ENCODE assay signal across 32 cellular contexts in the genomic region with DNA sequence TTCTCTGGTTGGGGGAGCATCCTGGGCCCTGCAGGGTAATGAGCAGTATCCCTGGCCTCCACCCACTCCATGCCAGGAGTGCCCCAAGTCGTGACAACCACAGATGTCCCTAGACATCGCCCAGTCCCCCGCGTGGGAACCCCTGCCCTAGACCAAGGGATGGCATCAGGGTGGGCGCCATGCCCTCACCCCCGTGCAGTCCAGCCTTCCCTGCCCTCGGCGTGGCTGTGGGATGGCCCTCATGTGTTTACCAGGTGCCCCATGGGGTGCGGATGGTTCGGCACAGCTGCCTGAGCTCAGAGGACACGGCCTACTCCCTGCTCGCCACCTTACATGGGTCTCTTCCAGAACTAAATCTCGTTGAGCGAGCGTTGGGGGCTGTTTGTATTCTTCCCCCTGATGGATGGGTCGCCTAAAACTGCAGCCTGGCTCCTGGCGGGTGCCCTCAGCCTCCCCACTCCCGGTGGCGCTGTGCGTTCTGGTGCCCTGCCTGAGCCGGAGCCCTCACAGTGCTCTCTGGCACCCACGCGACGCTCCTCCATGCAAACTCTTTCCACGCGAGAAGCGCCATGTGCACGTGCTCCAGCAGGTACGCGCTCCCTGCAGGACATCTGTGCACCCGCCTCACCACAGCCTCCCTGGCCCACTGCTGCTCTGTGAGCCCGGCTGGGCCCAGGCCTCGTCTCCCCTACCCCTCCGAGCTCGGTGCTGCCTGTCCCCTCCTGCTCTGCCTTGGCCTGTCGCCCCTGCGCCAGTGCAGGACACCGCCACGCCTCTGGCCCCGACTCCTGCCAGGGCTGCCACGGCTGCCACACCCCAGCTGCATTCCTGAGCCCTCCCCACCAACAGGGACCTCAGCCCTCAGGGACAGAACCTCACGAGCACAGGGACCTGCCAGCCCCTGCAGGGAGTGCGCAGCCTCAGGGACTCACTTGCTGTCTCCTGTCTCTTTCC.
A peak's percentile ranks its signal among the peaks of the same experiment; 100 is the strongest.
DNase-seq lines count a peak whose midpoint lies in the region; ATAC-seq, FAIRE-seq and TF ChIP-seq lines count a peak whose summit lies in the region.
"Had no signal": no experiment of that assay in that cellular context is flagged by ENCODE, and none has a peak within 500 bp of the region (broad histone marks: within the 10 kb centered on the region; RNA-seq: fewer than 3 reads in every experiment).

No MANE protein-coding gene starts in this region.

- peak; percentile 4 to 52 for ATAC-seq in right cardiac atrium
- ATAC-seq in pancreas: peak; percentile 4 to 57 (median 42)
- no peak for ATAC-seq in HG02623 (IDR thresholded peaks at IDR 0.05; ENCODE audit: unreplicated experiment)
- ATAC-seq: activated CD8-positive, alpha-beta T cell treated with anti-CD3 and anti-CD28 coated beads, Interleukin-2, amount 10 ng/mL, durations not matched to agents 7 days and 5 days; gastroesophageal sphincter; T-helper 17 cell had no signal

- H3K9me3 ChIP-seq in HUES6 (ENCODE audit: control insufficient read depth, insufficient read depth, low read depth, low read length): peaks cover 5% of the 10 kb centered on the region; the same call in 1 of the 2 replicates
- peaks cover 0 to 2% of the 10 kb centered on the region in 2 experiments; a peak in 1 of 4 replicates for H3K9me3 ChIP-seq in H1 (ENCODE audit: insufficient read depth in 2 of 2, low read depth in 1 of 2, low read length in 1 of 2)
- no peaks in the 10 kb centered on the region for H3K9me3 ChIP-seq in right cardiac atrium (ENCODE audit: control insufficient read depth, low read length)
- H3K9me3 ChIP-seq in pancreas: no peaks in the 10 kb centered on the region
- H3K9me3 ChIP-seq: gastroesophageal sphincter, MG63, neutrophil, prostate gland, SK-N-SH, thoracic aorta, uterus had no signal

- H3K4me1 ChIP-seq in HUES6 (ENCODE audit: control insufficient read depth, insufficient read depth, low read length): peaks cover 41% of the 10 kb centered on the region
- H3K4me1 ChIP-seq in H1 (replicated peaks in 1 of 4; ENCODE audit: control insufficient read depth in 3 of 4, insufficient read depth in 4 of 4, low read length in 3 of 4): peaks cover 0 to 39% (median 26%) of the 10 kb centered on the region in 4 experiments; a peak in 6 of 7 replicates
- H3K4me1 ChIP-seq in right cardiac atrium (ENCODE audit: control insufficient read depth, insufficient read depth, low read length): no peaks in the 10 kb centered on the region
- H3K4me1 ChIP-seq in pancreas: peaks cover 22 to 28% (median 22%) of the 10 kb centered on the region in 3 donors
- H3K4me1 ChIP-seq: Caco-2, gastroesophageal sphincter, prostate gland, uterus had no signal

- FAIRE-seq in H1 (lab: Jason Lieb, UNC) (no peak), pancreas (lab: Jason Lieb, UNC) (no peak)
- FAIRE-seq: keratinocyte had no signal

- H2AK5ac ChIP-seq in H1 (ENCODE audit: low read depth, low read length): peak overlapping the region; percentile 86; the same call in 1 of the 2 replicates

- no peak overlapping the region; the same call in 1 of the 2 replicates for H3K18ac ChIP-seq in H1 (ENCODE audit: extremely low read depth, low read length)

- H3K4ac ChIP-seq in H1 (replicated peaks; ENCODE audit: insufficient read length, low read depth, low read length): peak overlapping the region; percentile 79

- no peak for TF ChIP-seq POLR2A in H1 (IDR thresholded peaks at IDR 0.05; ENCODE audit: control extremely low read depth in 1 of 2, low read depth in 2 of 2, low read length in 2 of 2)

- in situ Hi-C loops in GM13977 (cut with MboI; ENCODE audit: low pct_unique_long_range_greater_than_20kb, low sequenced_read_pairs, unreplicated experiment): no loop called here

- H2BK120ac ChIP-seq in H1 (replicated peaks; ENCODE audit: low read depth, low read length): peak overlapping the region; percentile 63

- H2AFZ ChIP-seq in H1 (ENCODE audit: low read length): no peak overlapping the region

- peak overlapping the region; percentile 75 for H4K91ac ChIP-seq in H1 (replicated peaks; ENCODE audit: insufficient read length, low read length)

- no peaks in the 10 kb centered on the region for H3K27me3 ChIP-seq in HUES6 (ENCODE audit: control insufficient read depth, insufficient read depth, low read length)
- H3K27me3 ChIP-seq in H1 (replicated peaks in 1 of 4; ENCODE audit: control insufficient read depth in 3 of 4, extremely low read depth in 1 of 4, insufficient read depth in 3 of 4, low read length in 3 of 4): no peaks in the 10 kb centered on the region
- no peaks in the 10 kb centered on the region for H3K27me3 ChIP-seq in right cardiac atrium (ENCODE audit: control insufficient read depth, insufficient read depth)
- H3K27me3 ChIP-seq in pancreas: no peaks in the 10 kb centered on the region
- H3K27me3 ChIP-seq: gastroesophageal sphincter, MG63, neutrophil, uterus had no signal

- TF ChIP-seq CTCF in H1 (IDR thresholded peaks at IDR 0.05; ENCODE audit: control extremely low read depth in 1 of 3, insufficient read depth in 1 of 3, low read depth in 1 of 3, low read length in 3 of 3) (no peak), pancreas (IDR thresholded peaks at IDR 0.05) (no peak), GM10266 (IDR thresholded peaks at IDR 0.05; ENCODE audit: control insufficient read depth, insufficient read depth, low read depth, missing control alignments) (no peak), GM13977 (IDR thresholded peaks at IDR 0.05; ENCODE audit: extremely low read depth, insufficient read depth, missing control alignments) (no peak)

- POLR2A ChIA-PET in H1 (lab: Charles Lee; ENCODE audit: partially characterized antibody): interaction anchor here (0.6 to 1.1 kb wide), 3 partner anchors 10 to 89 kb away, joined by 3 to 4 read pairs (median 4); no protein-coding TSS in a partner anchor

- no peak overlapping the region for H2BK15ac ChIP-seq in H1 (ENCODE audit: low read length)

- peak overlapping the region; percentile 58 for H4K5ac ChIP-seq in H1 (ENCODE audit: insufficient read length, low read depth, low read length)

- H3K23ac ChIP-seq in H1 (ENCODE audit: insufficient read length): no peak overlapping the region

- 0 out of 2 replicates have a peak overlapping the region, but pooled peaks have one; percentile 27 for H2BK12ac ChIP-seq in H1 (ENCODE audit: low read depth, low read length)

- H2BK5ac ChIP-seq in H1 (ENCODE audit: low read depth, low read length): peak overlapping the region; percentile 78

- H3K27ac ChIP-seq in HUES6 (ENCODE audit: low read depth, low read length) (0 out of 2 replicates have a peak overlapping the region, but pooled peaks have one; percentile 0), H1 (ENCODE audit: low read depth, low read length) (peak overlapping the region; percentile 47; the same call in 1 of the 2 replicates), right cardiac atrium (ENCODE audit: low read length) (no peak overlapping the region), pancreas (peak overlapping the region; percentile 47 to 80 (median 56))
- H3K27ac ChIP-seq: gastroesophageal sphincter, neutrophil, prostate gland, RWPE1, thoracic aorta, uterus had no signal

- no peak for TF ChIP-seq EP300 in H1 (IDR thresholded peaks at IDR 0.05; ENCODE audit: borderline replicate concordance in 1 of 2, low read depth in 2 of 2, low read length in 2 of 2)

- H3K4me3 ChIP-seq in HUES6 (ENCODE audit: low read depth, low read length) (no peak overlapping the region), H1 (ENCODE audit: extremely low read depth in 1 of 4, insufficient read depth in 2 of 4, low read depth in 3 of 4, low read length in 4 of 4) (no peak overlapping the region), right cardiac atrium (ENCODE audit: low read length) (no peak overlapping the region), pancreas (no peak overlapping the region)
- H3K4me3 ChIP-seq: gastroesophageal sphincter, lung, MG63, prostate gland, thoracic aorta, uterus had no signal

- peak overlapping the region; percentile 52 for H3K9ac ChIP-seq in HUES6 (ENCODE audit: low read length)
- H3K9ac ChIP-seq in H1 (replicated peaks in 1 of 4; ENCODE audit: extremely low read depth in 1 of 4, low read depth in 3 of 4, low read length in 3 of 4): no peak overlapping the region
- H3K9ac ChIP-seq: SK-N-SH had no signal

- H3K36me3 ChIP-seq in HUES6 (ENCODE audit: control insufficient read depth, insufficient read depth, low read length) (peaks cover 9% of the 10 kb centered on the region), H1 (ENCODE audit: control insufficient read depth in 2 of 4, insufficient read depth in 4 of 4, low read length in 3 of 4) (no peaks in the 10 kb centered on the region), pancreas (no peaks in the 10 kb centered on the region)
- H3K36me3 ChIP-seq: MG63, prostate gland, uterus had no signal

- H4K20me1 ChIP-seq in H1 (replicated peaks in 1 of 2; ENCODE audit: control insufficient read depth in 1 of 2, insufficient read depth in 2 of 2, low read length in 2 of 2): peaks cover 0 to 1% of the 10 kb centered on the region in 2 experiments

- WGBS in H1 (ENCODE audit: extremely low coverage in 1 of 2, insufficient coverage in 1 of 2, insufficient read length in 1 of 2, insufficient replicate concordance in 2 of 2, low coverage in 1 of 2, low lambda C conversion rate in 2 of 2, missing lambda C conversion rate in 1 of 2), 2 experiments: 91% methylated on average over 43 of the region's 43 CpGs; no CpG with 5 or more reads in 1 of the 2 experiments
- 79% methylated on average over 43 of the region's 43 CpGs for WGBS in right cardiac atrium
- WGBS in pancreas, 2 donors: 76 to 82% methylated on average over 43 of the region's 43 CpGs

- intact Hi-C loops in right cardiac atrium (cut with DNase I): no loop called here
- intact Hi-C loops in pancreas (cut with DNase I): no loop called here

- H3K56ac ChIP-seq in H1 (replicated peaks; ENCODE audit: insufficient read length, low read depth, low read length): peak overlapping the region; percentile 22

- 0 out of 2 replicates have a peak overlapping the region, but pooled peaks have one; percentile 72 for H2BK20ac ChIP-seq in H1 (ENCODE audit: low read length)

- DNase-seq in H1 (ENCODE audit: low read depth in 1 of 2, low spot score in 2 of 2) (no peak), right cardiac atrium (peak in 2 of 3 donors; percentile 77 to 83), pancreas (no peak), NCI-H748 (lab: John Stamatoyannopoulos, UW; ENCODE audit: unreplicated experiment) (no peak), GM10266 (ENCODE audit: extremely low spot score) (no peak), GM13977 (ENCODE audit: low spot score) (no peak)
- DNase-seq: activated CD4-positive, alpha-beta T cell treated with anti-CD3 and anti-CD28 coated beads for 1 hour; activated CD8-positive, alpha-beta T cell treated with anti-CD3 and anti-CD28 coated beads, Interleukin-2, amount 10 ng/mL, durations not matched to agents 7 days and 5 days; activated effector memory CD4-positive, alpha-beta T cell treated with Interleukin-2 at 50 U/mL for 16 hours; activated T-cell treated with anti-CD3 and anti-CD28 coated beads for 4 hours; C1 segment of cervical spinal cord; Caco-2; central memory CD4-positive, alpha-beta T cell; DMS79; GF-D8; MG63; NCI-H1436; NCI-H2081 treated with DMSO at 0.1 percent for 48 hours; NCI-H226; SK-N-SH; stimulated activated naive CD4-positive, alpha-beta T cell treated with Interleukin-2 at 50 U/mL for 16 hours; T-helper 17 cell; uterus had no signal

- no peak overlapping the region; a peak in 1 of 4 replicates for H3K4me2 ChIP-seq in H1 (ENCODE audit: insufficient read depth in 1 of 2, low read depth in 2 of 2, low read length in 2 of 2)
- H3K4me2 ChIP-seq: SK-N-SH had no signal

- no peak for TF ChIP-seq RAD21 in H1 (IDR thresholded peaks at IDR 0.05 in 1 of 2, conservative IDR thresholded peaks at IDR 0.05 in 1 of 2; ENCODE audit: low read depth in 2 of 2, low read length in 2 of 2)

- no peak overlapping the region for H3K14ac ChIP-seq in H1 (ENCODE audit: insufficient read length)

- H3K79me1 ChIP-seq in H1 (ENCODE audit: low read depth, low read length): peaks cover 2% of the 10 kb centered on the region; the same call in 1 of the 2 replicates

- peak overlapping the region; percentile 29 for H4K8ac ChIP-seq in H1 (ENCODE audit: extremely low read depth, insufficient read depth, low read length)

- no peaks in the 10 kb centered on the region for H3K79me2 ChIP-seq in H1 (ENCODE audit: control insufficient read depth in 1 of 2, insufficient read depth in 2 of 2, low read length in 2 of 2)

- CTCF ChIA-PET in H1 (lab: Charles Lee; ENCODE audit: partially characterized antibody): interaction anchor here (1.0 to 9.5 kb wide), 8 partner anchors 11 to 76 kb away, joined by 3 to 73 read pairs (median 6); no protein-coding TSS in a partner anchor

- no peaks in the 10 kb centered on the region for H3K23me2 ChIP-seq in H1 (ENCODE audit: low read depth, low read length)

Comparison
In these comparisons a context has a peak if more than half of its experiments do, and no peak if none do; other contexts are left out.
1. DNase-seq: peak in right cardiac atrium (2 of 3); none in H1 (0 of 2), pancreas (0 of 6), NCI-H748 (single experiment), GM10266 (single experiment) and GM13977 (single experiment).